In the genomic region with DNA sequence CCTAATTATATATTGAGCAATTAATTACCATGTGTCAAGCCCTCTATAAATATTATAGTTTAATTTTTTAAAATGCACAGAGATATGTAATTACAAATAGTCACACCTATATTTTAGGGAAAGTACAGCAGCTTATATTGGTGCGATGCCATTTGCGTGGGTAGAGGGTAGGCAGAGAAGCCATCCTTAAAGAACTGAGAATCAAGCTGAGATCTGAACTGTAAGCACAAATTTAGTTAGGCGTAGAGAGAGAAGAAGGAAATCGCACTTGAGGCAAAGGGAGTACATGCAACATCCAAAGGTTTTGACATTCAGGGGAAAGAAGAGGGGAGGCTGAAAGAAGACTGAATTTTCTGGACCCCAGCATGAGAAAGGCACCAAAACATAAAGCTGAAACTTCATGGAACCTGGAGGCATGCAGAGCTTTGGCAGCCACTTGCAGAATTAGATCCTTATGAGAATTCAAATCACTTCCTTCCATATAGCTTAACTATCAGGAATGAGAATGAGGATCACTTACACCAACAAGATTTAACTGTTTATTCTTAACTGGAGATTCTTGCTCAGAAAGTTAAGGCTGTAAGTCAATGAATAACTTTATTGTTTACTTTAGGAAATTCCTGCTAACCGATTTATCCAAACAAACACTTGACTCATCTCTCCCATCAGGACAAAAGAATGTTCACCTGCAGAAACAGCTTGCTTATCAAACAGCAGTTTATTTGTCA, we compare ENCODE assay signal across 1 cellular context.
TF ChIP-seq lines count a peak whose summit lies in the region.

No MANE protein-coding gene starts in this region.

TF ChIP-seq in HepG2, 621 proteins besides CTCF, POLR2A, EP300 and RAD21 (continued from another document and continues in another):
- TF ChIP-seq, protein P1, sequence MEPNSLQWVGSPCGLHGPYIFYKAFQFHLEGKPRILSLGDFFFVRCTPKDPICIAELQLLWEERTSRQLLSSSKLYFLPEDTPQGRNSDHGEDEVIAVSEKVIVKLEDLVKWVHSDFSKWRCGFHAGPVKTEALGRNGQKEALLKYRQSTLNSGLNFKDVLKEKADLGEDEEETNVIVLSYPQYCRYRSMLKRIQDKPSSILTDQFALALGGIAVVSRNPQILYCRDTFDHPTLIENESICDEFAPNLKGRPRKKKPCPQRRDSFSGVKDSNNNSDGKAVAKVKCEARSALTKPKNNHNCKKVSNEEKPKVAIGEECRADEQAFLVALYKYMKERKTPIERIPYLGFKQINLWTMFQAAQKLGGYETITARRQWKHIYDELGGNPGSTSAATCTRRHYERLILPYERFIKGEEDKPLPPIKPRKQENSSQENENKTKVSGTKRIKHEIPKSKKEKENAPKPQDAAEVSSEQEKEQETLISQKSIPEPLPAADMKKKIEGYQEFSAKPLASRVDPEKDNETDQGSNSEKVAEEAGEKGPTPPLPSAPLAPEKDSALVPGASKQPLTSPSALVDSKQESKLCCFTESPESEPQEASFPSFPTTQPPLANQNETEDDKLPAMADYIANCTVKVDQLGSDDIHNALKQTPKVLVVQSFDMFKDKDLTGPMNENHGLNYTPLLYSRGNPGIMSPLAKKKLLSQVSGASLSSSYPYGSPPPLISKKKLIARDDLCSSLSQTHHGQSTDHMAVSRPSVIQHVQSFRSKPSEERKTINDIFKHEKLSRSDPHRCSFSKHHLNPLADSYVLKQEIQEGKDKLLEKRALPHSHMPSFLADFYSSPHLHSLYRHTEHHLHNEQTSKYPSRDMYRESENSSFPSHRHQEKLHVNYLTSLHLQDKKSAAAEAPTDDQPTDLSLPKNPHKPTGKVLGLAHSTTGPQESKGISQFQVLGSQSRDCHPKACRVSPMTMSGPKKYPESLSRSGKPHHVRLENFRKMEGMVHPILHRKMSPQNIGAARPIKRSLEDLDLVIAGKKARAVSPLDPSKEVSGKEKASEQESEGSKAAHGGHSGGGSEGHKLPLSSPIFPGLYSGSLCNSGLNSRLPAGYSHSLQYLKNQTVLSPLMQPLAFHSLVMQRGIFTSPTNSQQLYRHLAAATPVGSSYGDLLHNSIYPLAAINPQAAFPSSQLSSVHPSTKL (CRISPR knock-in tag; IDR thresholded peaks at IDR 0.05): peak; percentile 91
- no peak for TF ChIP-seq ZNF569 (CRISPR knock-in tag; IDR thresholded peaks at IDR 0.05; ENCODE audit: borderline replicate concordance)
- TF ChIP-seq, protein P2, sequence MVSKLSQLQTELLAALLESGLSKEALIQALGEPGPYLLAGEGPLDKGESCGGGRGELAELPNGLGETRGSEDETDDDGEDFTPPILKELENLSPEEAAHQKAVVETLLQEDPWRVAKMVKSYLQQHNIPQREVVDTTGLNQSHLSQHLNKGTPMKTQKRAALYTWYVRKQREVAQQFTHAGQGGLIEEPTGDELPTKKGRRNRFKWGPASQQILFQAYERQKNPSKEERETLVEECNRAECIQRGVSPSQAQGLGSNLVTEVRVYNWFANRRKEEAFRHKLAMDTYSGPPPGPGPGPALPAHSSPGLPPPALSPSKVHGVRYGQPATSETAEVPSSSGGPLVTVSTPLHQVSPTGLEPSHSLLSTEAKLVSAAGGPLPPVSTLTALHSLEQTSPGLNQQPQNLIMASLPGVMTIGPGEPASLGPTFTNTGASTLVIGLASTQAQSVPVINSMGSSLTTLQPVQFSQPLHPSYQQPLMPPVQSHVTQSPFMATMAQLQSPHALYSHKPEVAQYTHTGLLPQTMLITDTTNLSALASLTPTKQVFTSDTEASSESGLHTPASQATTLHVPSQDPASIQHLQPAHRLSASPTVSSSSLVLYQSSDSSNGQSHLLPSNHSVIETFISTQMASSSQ (IDR thresholded peaks at IDR 0.05; ENCODE audit: low read depth): peak; percentile 92
- TF ChIP-seq, protein P2 (CRISPR knock-in tag; IDR thresholded peaks at IDR 0.05; ENCODE audit: borderline replicate concordance): peak; percentile 92; the same call in 1 of the 2 replicates
- TF ChIP-seq DPF2 (CRISPR knock-in tag; IDR thresholded peaks at IDR 0.05; ENCODE audit: borderline replicate concordance, low read depth): peak; percentile 76; the same call in 1 of the 2 replicates
- TF ChIP-seq ZNF7 (CRISPR knock-in tag; IDR thresholded peaks at IDR 0.05): no peak
- TF ChIP-seq, protein P3, sequence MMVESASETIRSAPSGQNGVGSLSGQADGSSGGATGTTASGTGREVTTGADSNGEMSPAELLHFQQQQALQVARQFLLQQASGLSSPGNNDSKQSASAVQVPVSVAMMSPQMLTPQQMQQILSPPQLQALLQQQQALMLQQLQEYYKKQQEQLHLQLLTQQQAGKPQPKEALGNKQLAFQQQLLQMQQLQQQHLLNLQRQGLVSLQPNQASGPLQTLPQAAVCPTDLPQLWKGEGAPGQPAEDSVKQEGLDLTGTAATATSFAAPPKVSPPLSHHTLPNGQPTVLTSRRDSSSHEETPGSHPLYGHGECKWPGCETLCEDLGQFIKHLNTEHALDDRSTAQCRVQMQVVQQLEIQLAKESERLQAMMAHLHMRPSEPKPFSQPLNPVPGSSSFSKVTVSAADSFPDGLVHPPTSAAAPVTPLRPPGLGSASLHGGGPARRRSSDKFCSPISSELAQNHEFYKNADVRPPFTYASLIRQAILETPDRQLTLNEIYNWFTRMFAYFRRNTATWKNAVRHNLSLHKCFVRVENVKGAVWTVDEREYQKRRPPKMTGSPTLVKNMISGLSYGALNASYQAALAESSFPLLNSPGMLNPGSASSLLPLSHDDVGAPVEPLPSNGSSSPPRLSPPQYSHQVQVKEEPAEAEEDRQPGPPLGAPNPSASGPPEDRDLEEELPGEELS (CRISPR knock-in tag; IDR thresholded peaks at IDR 0.05): peak; percentile 92
- TF ChIP-seq ZKSCAN8 (CRISPR knock-in tag; IDR thresholded peaks at IDR 0.05; ENCODE audit: borderline replicate concordance): 0 out of 2 replicates have a peak, but pooled peaks have one; percentile 33
- TF ChIP-seq, protein P4, sequence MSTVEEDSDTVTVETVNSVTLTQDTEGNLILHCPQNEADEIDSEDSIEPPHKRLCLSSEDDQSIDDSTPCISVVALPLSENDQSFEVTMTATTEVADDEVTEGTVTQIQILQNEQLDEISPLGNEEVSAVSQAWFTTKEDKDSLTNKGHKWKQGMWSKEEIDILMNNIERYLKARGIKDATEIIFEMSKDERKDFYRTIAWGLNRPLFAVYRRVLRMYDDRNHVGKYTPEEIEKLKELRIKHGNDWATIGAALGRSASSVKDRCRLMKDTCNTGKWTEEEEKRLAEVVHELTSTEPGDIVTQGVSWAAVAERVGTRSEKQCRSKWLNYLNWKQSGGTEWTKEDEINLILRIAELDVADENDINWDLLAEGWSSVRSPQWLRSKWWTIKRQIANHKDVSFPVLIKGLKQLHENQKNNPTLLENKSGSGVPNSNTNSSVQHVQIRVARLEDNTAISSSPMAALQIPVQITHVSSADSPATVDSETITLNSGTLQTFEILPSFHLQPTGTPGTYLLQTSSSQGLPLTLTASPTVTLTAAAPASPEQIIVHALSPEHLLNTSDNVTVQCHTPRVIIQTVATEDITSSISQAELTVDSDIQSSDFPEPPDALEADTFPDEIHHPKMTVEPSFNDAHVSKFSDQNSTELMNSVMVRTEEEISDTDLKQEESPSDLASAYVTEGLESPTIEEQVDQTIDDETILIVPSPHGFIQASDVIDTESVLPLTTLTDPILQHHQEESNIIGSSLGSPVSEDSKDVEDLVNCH (CRISPR knock-in tag; IDR thresholded peaks at IDR 0.05): no peak
- TF ChIP-seq, protein P5, sequence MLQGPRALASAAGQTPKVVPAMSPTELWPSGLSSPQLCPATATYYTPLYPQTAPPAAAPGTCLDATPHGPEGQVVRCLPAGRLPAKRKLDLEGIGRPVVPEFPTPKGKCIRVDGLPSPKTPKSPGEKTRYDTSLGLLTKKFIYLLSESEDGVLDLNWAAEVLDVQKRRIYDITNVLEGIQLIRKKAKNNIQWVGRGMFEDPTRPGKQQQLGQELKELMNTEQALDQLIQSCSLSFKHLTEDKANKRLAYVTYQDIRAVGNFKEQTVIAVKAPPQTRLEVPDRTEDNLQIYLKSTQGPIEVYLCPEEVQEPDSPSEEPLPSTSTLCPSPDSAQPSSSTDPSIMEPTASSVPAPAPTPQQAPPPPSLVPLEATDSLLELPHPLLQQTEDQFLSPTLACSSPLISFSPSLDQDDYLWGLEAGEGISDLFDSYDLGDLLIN (CRISPR knock-in tag; IDR thresholded peaks at IDR 0.05; ENCODE audit: borderline replicate concordance): no peak
- no peak for TF ChIP-seq ZNF260 (CRISPR knock-in tag; IDR thresholded peaks at IDR 0.05; ENCODE audit: borderline replicate concordance, low read depth)
- no peak for TF ChIP-seq ZBTB7A (CRISPR knock-in tag; IDR thresholded peaks at IDR 0.05)
- no peak for TF ChIP-seq CCDC6 (CRISPR knock-in tag; IDR thresholded peaks at IDR 0.05)
- peak; percentile 52; the same call in 1 of the 2 replicates for TF ChIP-seq NFIC (IDR thresholded peaks at IDR 0.05; ENCODE audit: low read length)
- TF ChIP-seq, protein P6, sequence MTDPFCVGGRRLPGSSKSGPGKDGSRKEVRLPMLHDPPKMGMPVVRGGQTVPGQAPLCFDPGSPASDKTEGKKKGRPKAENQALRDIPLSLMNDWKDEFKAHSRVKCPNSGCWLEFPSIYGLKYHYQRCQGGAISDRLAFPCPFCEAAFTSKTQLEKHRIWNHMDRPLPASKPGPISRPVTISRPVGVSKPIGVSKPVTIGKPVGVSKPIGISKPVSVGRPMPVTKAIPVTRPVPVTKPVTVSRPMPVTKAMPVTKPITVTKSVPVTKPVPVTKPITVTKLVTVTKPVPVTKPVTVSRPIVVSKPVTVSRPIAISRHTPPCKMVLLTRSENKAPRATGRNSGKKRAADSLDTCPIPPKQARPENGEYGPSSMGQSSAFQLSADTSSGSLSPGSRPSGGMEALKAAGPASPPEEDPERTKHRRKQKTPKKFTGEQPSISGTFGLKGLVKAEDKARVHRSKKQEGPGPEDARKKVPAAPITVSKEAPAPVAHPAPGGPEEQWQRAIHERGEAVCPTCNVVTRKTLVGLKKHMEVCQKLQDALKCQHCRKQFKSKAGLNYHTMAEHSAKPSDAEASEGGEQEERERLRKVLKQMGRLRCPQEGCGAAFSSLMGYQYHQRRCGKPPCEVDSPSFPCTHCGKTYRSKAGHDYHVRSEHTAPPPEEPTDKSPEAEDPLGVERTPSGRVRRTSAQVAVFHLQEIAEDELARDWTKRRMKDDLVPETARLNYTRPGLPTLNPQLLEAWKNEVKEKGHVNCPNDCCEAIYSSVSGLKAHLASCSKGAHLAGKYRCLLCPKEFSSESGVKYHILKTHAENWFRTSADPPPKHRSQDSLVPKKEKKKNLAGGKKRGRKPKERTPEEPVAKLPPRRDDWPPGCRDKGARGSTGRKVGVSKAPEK (CRISPR knock-in tag; IDR thresholded peaks at IDR 0.05; ENCODE audit: borderline replicate concordance): no peak
- TF ChIP-seq SNRNP70 (IDR thresholded peaks at IDR 0.05; ENCODE audit: low read depth, low read length): no peak
- TF ChIP-seq, protein P7, sequence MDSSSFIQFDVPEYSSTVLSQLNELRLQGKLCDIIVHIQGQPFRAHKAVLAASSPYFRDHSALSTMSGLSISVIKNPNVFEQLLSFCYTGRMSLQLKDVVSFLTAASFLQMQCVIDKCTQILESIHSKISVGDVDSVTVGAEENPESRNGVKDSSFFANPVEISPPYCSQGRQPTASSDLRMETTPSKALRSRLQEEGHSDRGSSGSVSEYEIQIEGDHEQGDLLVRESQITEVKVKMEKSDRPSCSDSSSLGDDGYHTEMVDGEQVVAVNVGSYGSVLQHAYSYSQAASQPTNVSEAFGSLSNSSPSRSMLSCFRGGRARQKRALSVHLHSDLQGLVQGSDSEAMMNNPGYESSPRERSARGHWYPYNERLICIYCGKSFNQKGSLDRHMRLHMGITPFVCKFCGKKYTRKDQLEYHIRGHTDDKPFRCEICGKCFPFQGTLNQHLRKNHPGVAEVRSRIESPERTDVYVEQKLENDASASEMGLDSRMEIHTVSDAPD (CRISPR knock-in tag; IDR thresholded peaks at IDR 0.05): 0 out of 2 replicates have a peak, but pooled peaks have one; percentile 57
- TF ChIP-seq ZNF430 (CRISPR knock-in tag; IDR thresholded peaks at IDR 0.05): no peak
- TF ChIP-seq, protein P8, sequence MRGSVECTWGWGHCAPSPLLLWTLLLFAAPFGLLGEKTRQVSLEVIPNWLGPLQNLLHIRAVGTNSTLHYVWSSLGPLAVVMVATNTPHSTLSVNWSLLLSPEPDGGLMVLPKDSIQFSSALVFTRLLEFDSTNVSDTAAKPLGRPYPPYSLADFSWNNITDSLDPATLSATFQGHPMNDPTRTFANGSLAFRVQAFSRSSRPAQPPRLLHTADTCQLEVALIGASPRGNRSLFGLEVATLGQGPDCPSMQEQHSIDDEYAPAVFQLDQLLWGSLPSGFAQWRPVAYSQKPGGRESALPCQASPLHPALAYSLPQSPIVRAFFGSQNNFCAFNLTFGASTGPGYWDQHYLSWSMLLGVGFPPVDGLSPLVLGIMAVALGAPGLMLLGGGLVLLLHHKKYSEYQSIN (CRISPR knock-in tag; IDR thresholded peaks at IDR 0.05; ENCODE audit: borderline replicate concordance): no peak
- TF ChIP-seq TEAD3 (CRISPR knock-in tag; optimal IDR thresholded peaks at IDR 0.05; ENCODE audit: borderline replicate concordance): peak; percentile 89
- TF ChIP-seq, protein P9, sequence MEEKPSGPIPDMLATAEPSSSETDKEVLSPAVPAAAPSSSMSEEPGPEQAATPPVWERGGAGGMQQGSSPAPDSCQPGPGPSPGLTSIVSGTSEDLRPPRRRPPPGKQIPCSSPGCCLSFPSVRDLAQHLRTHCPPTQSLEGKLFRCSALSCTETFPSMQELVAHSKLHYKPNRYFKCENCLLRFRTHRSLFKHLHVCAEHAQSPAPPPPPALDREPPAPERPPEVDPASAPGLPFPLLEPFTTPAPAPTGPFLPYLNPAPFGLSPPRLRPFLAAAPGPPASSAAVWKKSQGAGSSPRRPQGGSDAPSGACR (CRISPR knock-in tag; IDR thresholded peaks at IDR 0.05): no peak
- TF ChIP-seq, protein P10, sequence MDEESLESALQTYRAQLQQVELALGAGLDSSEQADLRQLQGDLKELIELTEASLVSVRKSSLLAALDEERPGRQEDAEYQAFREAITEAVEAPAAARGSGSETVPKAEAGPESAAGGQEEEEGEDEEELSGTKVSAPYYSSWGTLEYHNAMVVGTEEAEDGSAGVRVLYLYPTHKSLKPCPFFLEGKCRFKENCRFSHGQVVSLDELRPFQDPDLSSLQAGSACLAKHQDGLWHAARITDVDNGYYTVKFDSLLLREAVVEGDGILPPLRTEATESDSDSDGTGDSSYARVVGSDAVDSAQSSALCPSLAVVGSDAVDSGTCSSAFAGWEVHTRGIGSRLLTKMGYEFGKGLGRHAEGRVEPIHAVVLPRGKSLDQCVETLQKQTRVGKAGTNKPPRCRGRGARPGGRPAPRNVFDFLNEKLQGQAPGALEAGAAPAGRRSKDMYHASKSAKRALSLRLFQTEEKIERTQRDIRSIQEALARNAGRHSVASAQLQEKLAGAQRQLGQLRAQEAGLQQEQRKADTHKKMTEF (CRISPR knock-in tag; IDR thresholded peaks at IDR 0.05): peak; percentile 61
- TF ChIP-seq ERF (CRISPR knock-in tag; IDR thresholded peaks at IDR 0.05): peak; percentile 37; the same call in 1 of the 2 replicates
- no peak for TF ChIP-seq ZNF460 (CRISPR knock-in tag; IDR thresholded peaks at IDR 0.05; ENCODE audit: borderline replicate concordance)
- peak; percentile 51; the same call in 1 of the 2 replicates for TF ChIP-seq ZNF761 (CRISPR knock-in tag; conservative IDR thresholded peaks at IDR 0.05)
- TF ChIP-seq FOXA1 (IDR thresholded peaks at IDR 0.05): peak; percentile 78
- peak; percentile 75 for TF ChIP-seq FOXA1 (CRISPR knock-in tag; IDR thresholded peaks at IDR 0.05)
- TF ChIP-seq GFI1 (CRISPR knock-in tag; IDR thresholded peaks at IDR 0.05; ENCODE audit: borderline replicate concordance): peak; percentile 57; the same call in 1 of the 2 replicates
